ENCODE assay signal across 2 cellular contexts in the genomic region with DNA sequence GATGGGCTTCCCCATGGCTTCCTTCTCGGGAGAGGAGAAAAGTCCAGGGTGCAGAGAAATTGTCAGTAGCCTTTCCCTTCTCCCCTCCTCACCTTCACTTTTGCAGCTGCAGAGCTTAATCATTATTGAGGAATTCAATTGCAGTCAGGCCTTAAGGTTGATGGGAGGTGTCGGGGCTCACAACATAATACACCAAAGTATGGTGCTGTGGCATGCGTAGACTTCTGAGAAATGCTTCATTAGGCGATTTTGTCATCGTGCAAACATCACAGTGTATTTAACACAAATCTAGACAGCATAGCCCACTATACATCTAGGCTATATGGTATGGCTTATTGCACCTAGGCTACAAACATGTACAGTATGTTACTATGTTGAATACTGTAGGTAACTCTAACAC.
TF ChIP-seq lines count a peak whose summit lies in the region.

No MANE protein-coding gene starts in this region.

TF ChIP-seq in GM23338, 12 proteins besides CTCF, POLR2A, EP300 and RAD21 (continued from another document and continues in another):
- TF ChIP-seq NANOG (IDR thresholded peaks at IDR 0.05; ENCODE audit: borderline replicate concordance) (no peak), STAT1 (IDR thresholded peaks at IDR 0.05; ENCODE audit: unreplicated experiment) (no peak), EZH2 (IDR thresholded peaks at IDR 0.05; ENCODE audit: low read depth, unreplicated experiment) (no peak), POLR2AphosphoS5 (IDR thresholded peaks at IDR 0.05; ENCODE audit: low read depth) (no peak), JUNB (IDR thresholded peaks at IDR 0.05; ENCODE audit: unreplicated experiment) (no peak), CREB1 (CRISPR knock-in tag; IDR thresholded peaks at IDR 0.05; ENCODE audit: low read depth) (no peak), ZNF331 (CRISPR knock-in tag; IDR thresholded peaks at IDR 0.05; ENCODE audit: low read depth) (no peak), ZNF114 (CRISPR knock-in tag; IDR thresholded peaks at IDR 0.05) (no peak)
- TF ChIP-seq, protein P1, sequence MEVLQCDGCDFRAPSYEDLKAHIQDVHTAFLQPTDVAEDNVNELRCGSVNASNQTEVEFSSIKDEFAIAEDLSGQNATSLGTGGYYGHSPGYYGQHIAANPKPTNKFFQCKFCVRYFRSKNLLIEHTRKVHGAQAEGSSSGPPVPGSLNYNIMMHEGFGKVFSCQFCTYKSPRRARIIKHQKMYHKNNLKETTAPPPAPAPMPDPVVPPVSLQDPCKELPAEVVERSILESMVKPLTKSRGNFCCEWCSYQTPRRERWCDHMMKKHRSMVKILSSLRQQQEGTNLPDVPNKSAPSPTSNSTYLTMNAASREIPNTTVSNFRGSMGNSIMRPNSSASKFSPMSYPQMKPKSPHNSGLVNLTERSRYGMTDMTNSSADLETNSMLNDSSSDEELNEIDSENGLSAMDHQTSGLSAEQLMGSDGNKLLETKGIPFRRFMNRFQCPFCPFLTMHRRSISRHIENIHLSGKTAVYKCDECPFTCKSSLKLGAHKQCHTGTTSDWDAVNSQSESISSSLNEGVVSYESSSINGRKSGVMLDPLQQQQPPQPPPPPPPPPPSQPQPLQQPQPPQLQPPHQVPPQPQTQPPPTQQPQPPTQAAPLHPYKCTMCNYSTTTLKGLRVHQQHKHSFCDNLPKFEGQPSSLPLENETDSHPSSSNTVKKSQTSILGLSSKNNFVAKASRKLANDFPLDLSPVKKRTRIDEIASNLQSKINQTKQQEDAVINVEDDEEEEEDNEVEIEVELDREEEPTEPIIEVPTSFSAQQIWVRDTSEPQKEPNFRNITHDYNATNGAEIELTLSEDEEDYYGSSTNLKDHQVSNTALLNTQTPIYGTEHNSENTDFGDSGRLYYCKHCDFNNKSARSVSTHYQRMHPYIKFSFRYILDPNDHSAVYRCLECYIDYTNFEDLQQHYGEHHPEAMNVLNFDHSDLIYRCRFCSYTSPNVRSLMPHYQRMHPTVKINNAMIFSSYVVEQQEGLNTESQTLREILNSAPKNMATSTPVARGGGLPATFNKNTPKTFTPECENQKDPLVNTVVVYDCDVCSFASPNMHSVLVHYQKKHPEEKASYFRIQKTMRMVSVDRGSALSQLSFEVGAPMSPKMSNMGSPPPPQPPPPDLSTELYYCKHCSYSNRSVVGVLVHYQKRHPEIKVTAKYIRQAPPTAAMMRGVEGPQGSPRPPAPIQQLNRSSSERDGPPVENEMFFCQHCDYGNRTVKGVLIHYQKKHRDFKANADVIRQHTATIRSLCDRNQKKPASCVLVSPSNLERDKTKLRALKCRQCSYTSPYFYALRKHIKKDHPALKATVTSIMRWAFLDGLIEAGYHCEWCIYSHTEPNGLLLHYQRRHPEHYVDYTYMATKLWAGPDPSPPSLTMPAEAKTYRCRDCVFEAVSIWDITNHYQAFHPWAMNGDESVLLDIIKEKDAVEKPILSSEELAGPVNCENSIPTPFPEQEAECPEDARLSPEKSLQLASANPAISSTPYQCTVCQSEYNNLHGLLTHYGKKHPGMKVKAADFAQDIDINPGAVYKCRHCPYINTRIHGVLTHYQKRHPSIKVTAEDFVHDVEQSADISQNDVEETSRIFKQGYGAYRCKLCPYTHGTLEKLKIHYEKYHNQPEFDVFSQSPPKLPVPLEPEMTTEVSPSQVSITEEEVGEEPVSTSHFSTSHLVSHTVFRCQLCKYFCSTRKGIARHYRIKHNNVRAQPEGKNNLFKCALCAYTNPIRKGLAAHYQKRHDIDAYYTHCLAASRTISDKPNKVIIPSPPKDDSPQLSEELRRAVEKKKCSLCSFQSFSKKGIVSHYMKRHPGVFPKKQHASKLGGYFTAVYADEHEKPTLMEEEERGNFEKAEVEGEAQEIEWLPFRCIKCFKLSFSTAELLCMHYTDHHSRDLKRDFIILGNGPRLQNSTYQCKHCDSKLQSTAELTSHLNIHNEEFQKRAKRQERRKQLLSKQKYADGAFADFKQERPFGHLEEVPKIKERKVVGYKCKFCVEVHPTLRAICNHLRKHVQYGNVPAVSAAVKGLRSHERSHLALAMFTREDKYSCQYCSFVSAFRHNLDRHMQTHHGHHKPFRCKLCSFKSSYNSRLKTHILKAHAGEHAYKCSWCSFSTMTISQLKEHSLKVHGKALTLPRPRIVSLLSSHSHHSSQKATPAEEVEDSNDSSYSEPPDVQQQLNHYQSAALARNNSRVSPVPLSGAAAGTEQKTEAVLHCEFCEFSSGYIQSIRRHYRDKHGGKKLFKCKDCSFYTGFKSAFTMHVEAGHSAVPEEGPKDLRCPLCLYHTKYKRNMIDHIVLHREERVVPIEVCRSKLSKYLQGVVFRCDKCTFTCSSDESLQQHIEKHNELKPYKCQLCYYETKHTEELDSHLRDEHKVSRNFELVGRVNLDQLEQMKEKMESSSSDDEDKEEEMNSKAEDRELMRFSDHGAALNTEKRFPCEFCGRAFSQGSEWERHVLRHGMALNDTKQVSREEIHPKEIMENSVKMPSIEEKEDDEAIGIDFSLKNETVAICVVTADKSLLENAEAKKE (CRISPR knock-in tag; IDR thresholded peaks at IDR 0.05): no peak
- TF ChIP-seq, protein P2, sequence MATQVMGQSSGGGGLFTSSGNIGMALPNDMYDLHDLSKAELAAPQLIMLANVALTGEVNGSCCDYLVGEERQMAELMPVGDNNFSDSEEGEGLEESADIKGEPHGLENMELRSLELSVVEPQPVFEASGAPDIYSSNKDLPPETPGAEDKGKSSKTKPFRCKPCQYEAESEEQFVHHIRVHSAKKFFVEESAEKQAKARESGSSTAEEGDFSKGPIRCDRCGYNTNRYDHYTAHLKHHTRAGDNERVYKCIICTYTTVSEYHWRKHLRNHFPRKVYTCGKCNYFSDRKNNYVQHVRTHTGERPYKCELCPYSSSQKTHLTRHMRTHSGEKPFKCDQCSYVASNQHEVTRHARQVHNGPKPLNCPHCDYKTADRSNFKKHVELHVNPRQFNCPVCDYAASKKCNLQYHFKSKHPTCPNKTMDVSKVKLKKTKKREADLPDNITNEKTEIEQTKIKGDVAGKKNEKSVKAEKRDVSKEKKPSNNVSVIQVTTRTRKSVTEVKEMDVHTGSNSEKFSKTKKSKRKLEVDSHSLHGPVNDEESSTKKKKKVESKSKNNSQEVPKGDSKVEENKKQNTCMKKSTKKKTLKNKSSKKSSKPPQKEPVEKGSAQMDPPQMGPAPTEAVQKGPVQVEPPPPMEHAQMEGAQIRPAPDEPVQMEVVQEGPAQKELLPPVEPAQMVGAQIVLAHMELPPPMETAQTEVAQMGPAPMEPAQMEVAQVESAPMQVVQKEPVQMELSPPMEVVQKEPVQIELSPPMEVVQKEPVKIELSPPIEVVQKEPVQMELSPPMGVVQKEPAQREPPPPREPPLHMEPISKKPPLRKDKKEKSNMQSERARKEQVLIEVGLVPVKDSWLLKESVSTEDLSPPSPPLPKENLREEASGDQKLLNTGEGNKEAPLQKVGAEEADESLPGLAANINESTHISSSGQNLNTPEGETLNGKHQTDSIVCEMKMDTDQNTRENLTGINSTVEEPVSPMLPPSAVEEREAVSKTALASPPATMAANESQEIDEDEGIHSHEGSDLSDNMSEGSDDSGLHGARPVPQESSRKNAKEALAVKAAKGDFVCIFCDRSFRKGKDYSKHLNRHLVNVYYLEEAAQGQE (IDR thresholded peaks at IDR 0.05; ENCODE audit: unreplicated experiment): no peak

TF ChIP-seq in H1, 55 proteins besides CTCF, POLR2A, EP300 and RAD21 (continued from another document):
- TF ChIP-seq SP1 (IDR thresholded peaks at IDR 0.05; ENCODE audit: low read depth, low read length) (no peak), CBX8 (IDR thresholded peaks at IDR 0.05; ENCODE audit: borderline replicate concordance, low read depth, low read length) (no peak), CHD1 (IDR thresholded peaks at IDR 0.05; ENCODE audit: low read depth, low read length) (no peak), BCL11A (IDR thresholded peaks at IDR 0.05; ENCODE audit: low read depth in 2 of 2, low read length in 2 of 2) (no peak), ASH2L (IDR thresholded peaks at IDR 0.05; ENCODE audit: low read length) (no peak), SP2 (IDR thresholded peaks at IDR 0.05; ENCODE audit: low read length) (no peak), GTF2F1 (IDR thresholded peaks at IDR 0.05; ENCODE audit: borderline replicate concordance, low read depth, low read length) (no peak), TAF7 (optimal IDR thresholded peaks at IDR 0.05; ENCODE audit: borderline replicate concordance, low read depth, low read length) (no peak), YY1 (IDR thresholded peaks at IDR 0.05; ENCODE audit: low read depth, low read length) (no peak), SAP30 (IDR thresholded peaks at IDR 0.05; ENCODE audit: insufficient read depth, insufficient replicate concordance, low read length) (no peak), CEBPB (IDR thresholded peaks at IDR 0.05; ENCODE audit: low read depth, low read length) (no peak), EGR1 (IDR thresholded peaks at IDR 0.05; ENCODE audit: borderline replicate concordance, low read depth, low read length) (no peak), FOSL1 (IDR thresholded peaks at IDR 0.05; ENCODE audit: insufficient read depth, low read depth, low read length) (no peak), CREB1 (IDR thresholded peaks at IDR 0.05) (no peak), CTBP2 (IDR thresholded peaks at IDR 0.05; ENCODE audit: borderline replicate concordance, insufficient read depth, insufficient read length, low read length) (no peak)
- TF ChIP-seq, protein P3, sequence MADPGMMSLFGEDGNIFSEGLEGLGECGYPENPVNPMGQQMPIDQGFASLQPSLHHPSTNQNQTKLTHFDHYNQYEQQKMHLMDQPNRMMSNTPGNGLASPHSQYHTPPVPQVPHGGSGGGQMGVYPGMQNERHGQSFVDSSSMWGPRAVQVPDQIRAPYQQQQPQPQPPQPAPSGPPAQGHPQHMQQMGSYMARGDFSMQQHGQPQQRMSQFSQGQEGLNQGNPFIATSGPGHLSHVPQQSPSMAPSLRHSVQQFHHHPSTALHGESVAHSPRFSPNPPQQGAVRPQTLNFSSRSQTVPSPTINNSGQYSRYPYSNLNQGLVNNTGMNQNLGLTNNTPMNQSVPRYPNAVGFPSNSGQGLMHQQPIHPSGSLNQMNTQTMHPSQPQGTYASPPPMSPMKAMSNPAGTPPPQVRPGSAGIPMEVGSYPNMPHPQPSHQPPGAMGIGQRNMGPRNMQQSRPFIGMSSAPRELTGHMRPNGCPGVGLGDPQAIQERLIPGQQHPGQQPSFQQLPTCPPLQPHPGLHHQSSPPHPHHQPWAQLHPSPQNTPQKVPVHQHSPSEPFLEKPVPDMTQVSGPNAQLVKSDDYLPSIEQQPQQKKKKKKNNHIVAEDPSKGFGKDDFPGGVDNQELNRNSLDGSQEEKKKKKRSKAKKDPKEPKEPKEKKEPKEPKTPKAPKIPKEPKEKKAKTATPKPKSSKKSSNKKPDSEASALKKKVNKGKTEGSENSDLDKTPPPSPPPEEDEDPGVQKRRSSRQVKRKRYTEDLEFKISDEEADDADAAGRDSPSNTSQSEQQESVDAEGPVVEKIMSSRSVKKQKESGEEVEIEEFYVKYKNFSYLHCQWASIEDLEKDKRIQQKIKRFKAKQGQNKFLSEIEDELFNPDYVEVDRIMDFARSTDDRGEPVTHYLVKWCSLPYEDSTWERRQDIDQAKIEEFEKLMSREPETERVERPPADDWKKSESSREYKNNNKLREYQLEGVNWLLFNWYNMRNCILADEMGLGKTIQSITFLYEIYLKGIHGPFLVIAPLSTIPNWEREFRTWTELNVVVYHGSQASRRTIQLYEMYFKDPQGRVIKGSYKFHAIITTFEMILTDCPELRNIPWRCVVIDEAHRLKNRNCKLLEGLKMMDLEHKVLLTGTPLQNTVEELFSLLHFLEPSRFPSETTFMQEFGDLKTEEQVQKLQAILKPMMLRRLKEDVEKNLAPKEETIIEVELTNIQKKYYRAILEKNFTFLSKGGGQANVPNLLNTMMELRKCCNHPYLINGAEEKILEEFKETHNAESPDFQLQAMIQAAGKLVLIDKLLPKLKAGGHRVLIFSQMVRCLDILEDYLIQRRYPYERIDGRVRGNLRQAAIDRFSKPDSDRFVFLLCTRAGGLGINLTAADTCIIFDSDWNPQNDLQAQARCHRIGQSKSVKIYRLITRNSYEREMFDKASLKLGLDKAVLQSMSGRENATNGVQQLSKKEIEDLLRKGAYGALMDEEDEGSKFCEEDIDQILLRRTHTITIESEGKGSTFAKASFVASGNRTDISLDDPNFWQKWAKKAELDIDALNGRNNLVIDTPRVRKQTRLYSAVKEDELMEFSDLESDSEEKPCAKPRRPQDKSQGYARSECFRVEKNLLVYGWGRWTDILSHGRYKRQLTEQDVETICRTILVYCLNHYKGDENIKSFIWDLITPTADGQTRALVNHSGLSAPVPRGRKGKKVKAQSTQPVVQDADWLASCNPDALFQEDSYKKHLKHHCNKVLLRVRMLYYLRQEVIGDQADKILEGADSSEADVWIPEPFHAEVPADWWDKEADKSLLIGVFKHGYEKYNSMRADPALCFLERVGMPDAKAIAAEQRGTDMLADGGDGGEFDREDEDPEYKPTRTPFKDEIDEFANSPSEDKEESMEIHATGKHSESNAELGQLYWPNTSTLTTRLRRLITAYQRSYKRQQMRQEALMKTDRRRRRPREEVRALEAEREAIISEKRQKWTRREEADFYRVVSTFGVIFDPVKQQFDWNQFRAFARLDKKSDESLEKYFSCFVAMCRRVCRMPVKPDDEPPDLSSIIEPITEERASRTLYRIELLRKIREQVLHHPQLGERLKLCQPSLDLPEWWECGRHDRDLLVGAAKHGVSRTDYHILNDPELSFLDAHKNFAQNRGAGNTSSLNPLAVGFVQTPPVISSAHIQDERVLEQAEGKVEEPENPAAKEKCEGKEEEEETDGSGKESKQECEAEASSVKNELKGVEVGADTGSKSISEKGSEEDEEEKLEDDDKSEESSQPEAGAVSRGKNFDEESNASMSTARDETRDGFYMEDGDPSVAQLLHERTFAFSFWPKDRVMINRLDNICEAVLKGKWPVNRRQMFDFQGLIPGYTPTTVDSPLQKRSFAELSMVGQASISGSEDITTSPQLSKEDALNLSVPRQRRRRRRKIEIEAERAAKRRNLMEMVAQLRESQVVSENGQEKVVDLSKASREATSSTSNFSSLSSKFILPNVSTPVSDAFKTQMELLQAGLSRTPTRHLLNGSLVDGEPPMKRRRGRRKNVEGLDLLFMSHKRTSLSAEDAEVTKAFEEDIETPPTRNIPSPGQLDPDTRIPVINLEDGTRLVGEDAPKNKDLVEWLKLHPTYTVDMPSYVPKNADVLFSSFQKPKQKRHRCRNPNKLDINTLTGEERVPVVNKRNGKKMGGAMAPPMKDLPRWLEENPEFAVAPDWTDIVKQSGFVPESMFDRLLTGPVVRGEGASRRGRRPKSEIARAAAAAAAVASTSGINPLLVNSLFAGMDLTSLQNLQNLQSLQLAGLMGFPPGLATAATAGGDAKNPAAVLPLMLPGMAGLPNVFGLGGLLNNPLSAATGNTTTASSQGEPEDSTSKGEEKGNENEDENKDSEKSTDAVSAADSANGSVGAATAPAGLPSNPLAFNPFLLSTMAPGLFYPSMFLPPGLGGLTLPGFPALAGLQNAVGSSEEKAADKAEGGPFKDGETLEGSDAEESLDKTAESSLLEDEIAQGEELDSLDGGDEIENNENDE (IDR thresholded peaks at IDR 0.05; ENCODE audit: insufficient replicate concordance, low read length): no peak
- TF ChIP-seq, protein P4, sequence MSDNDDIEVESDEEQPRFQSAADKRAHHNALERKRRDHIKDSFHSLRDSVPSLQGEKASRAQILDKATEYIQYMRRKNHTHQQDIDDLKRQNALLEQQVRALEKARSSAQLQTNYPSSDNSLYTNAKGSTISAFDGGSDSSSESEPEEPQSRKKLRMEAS (IDR thresholded peaks at IDR 0.05): no peak
- TF ChIP-seq, protein P5, sequence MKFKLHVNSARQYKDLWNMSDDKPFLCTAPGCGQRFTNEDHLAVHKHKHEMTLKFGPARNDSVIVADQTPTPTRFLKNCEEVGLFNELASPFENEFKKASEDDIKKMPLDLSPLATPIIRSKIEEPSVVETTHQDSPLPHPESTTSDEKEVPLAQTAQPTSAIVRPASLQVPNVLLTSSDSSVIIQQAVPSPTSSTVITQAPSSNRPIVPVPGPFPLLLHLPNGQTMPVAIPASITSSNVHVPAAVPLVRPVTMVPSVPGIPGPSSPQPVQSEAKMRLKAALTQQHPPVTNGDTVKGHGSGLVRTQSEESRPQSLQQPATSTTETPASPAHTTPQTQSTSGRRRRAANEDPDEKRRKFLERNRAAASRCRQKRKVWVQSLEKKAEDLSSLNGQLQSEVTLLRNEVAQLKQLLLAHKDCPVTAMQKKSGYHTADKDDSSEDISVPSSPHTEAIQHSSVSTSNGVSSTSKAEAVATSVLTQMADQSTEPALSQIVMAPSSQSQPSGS (IDR thresholded peaks at IDR 0.05; ENCODE audit: low read length): no peak
